Comparison of ENCODE assay signal across 10 cellular contexts in the genomic region with DNA sequence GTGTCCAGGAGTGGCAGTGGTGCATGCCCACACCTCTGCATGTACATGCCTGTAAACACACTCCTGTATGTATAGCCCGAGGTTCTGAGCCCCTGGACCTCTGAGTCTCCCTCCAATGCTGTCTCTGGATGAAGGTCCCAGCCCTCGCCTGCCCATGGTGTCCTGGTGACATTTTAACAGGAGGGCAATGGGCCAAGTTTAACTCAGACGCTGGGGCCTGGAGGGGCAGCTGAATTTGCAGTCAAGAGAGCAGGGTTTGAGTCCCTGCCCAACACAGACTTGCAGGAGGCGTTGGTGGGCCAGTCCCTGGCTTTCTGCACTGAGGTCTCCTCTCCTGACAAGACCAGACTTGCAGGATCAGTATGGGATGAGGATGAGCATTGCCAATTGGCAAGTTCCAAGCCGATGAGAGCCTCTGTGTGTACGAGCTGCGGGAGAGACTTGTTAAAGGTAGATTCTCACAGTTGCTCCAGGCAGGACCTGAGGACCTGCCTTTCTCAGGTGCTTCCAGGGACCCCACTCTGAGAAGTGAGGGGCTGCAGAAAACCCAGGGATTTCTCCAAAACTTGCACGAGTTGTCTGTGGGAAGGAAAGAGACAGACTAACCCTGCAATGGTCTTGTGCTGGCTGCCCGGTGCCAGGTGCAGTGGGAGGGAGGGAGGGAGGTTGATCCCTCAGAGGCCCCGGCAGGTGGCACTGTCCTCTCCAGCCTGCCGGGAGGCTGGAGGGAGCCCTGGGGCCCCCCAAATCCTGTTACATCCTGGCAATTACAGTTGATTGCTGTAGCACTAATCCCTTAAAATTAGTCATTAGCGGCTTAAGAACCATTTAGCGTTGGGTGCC.
DNase-seq lines count a peak whose midpoint lies in the region; ATAC-seq and TF ChIP-seq lines count a peak whose summit lies in the region.
"Had no signal": no experiment of that assay in that cellular context is flagged by ENCODE, and none has a peak within 500 bp of the region (broad histone marks: within the 10 kb centered on the region; RNA-seq: fewer than 3 reads in every experiment).

No MANE protein-coding gene starts in this region.

- H3K36me3 Mint-ChIP-seq in MCF 10A (ENCODE audit: insufficient read depth, unreplicated experiment) (no peaks in the 10 kb centered on the region), nephron (ENCODE audit: low read depth) (no peaks in the 10 kb centered on the region)
- H3K36me3 Mint-ChIP-seq: activated naive CD4-positive, alpha-beta T cell treated with anti-CD3 and anti-CD28 coated beads, Interleukin-2, amount 50 U/mL, for 24 hours had no signal

- TF ChIP-seq POLR2A in vagina (IDR thresholded peaks at IDR 0.05): no peak

- no peak overlapping the region for H3K27ac ChIP-seq in vagina

- H3K36me3 ChIP-seq in vagina: peaks cover 0 to 9% of the 10 kb centered on the region in 2 donors

- no peak for ATAC-seq in HG03139 (IDR thresholded peaks at IDR 0.05; ENCODE audit: unreplicated experiment)

- H3K27ac Mint-ChIP-seq in MCF 10A (ENCODE audit: low read depth, unreplicated experiment) (no peak overlapping the region), nephron (peak overlapping the region; percentile 31 to 93 (median 88))
- H3K27ac Mint-ChIP-seq: activated naive CD4-positive, alpha-beta T cell treated with anti-CD3 and anti-CD28 coated beads, Interleukin-2, amount 50 U/mL, for 24 hours had no signal

- H3K9me3 Mint-ChIP-seq in MCF 10A (ENCODE audit: unreplicated experiment) (no peaks in the 10 kb centered on the region), nephron (no peaks in the 10 kb centered on the region)
- H3K9me3 Mint-ChIP-seq: activated naive CD4-positive, alpha-beta T cell treated with anti-CD3 and anti-CD28 coated beads, Interleukin-2, amount 50 U/mL, for 24 hours had no signal

- no peaks in the 10 kb centered on the region for H3K27me3 ChIP-seq in vagina

- POLR2A ChIA-PET in MCF 10A (lab: Yijun Ruan, JAX): no interaction called here

- no peak overlapping the region for H3K4me3 ChIP-seq in vagina

- H3K9me3 ChIP-seq in vagina: no peaks in the 10 kb centered on the region

- H3K27me3 Mint-ChIP-seq in MCF 10A (ENCODE audit: insufficient read depth, unreplicated experiment) (no peaks in the 10 kb centered on the region), nephron (ENCODE audit: low read depth) (peaks cover 11% of the 10 kb centered on the region)
- H3K27me3 Mint-ChIP-seq: activated naive CD4-positive, alpha-beta T cell treated with anti-CD3 and anti-CD28 coated beads, Interleukin-2, amount 50 U/mL, for 24 hours had no signal

- intact Hi-C loops in MCF 10A (cut with micrococcal nuclease) (loop anchor here (2.0 kb wide), 1 partner anchor 397 kb away; no protein-coding TSS in a partner anchor), vagina (cut with DNase I) (no loop called here)

- no peaks in the 10 kb centered on the region for H3K4me1 Mint-ChIP-seq in MCF 10A (ENCODE audit: insufficient read depth, unreplicated experiment)
- peaks cover 35% of the 10 kb centered on the region for H3K4me1 Mint-ChIP-seq in nephron
- H3K4me1 Mint-ChIP-seq: activated naive CD4-positive, alpha-beta T cell treated with anti-CD3 and anti-CD28 coated beads, Interleukin-2, amount 50 U/mL, for 24 hours had no signal

- H3K4me1 ChIP-seq in vagina: peaks cover 29% of the 10 kb centered on the region

- BruUV-seq in MCF 10A (replicated peaks; lab: Mats Ljungman, UMichigan): no TSS peak

- DNase-seq in DMS79 (lab: John Stamatoyannopoulos, UW) (peak; percentile 73), LHCN-M2 (ENCODE audit: low read depth) (peak; percentile 17), MCF 10A (ENCODE audit: unreplicated experiment) (peak; percentile 24), vagina (ENCODE audit: extremely low spot score in 2 of 2) (no peak), NCI-H2081 (lab: John Stamatoyannopoulos, UW) (no peak)
- no peak for DNase-seq in activated naive CD4-positive, alpha-beta T cell treated with anti-CD3 and anti-CD28 coated beads, Interleukin-2, amount 50 U/mL, for 16 hours
- DNase-seq: NCI-H1417 treated with DMSO at 0.1 percent for 48 hours had no signal

- H3K4me3 Mint-ChIP-seq in MCF 10A (ENCODE audit: unreplicated experiment) (no peak overlapping the region), nephron (peak overlapping the region in 2 of 3 experiments; percentile 32 to 41)
- H3K4me3 Mint-ChIP-seq: activated naive CD4-positive, alpha-beta T cell treated with anti-CD3 and anti-CD28 coated beads, Interleukin-2, amount 50 U/mL, for 24 hours had no signal

- CTCF ChIA-PET in MCF 10A (lab: Yijun Ruan, JAX): interaction anchor here (0.6 kb wide), 1 partner anchor 451 kb away, joined by 3 read pairs; no protein-coding TSS in a partner anchor

- TF ChIP-seq CTCF in MCF 10A (IDR thresholded peaks at IDR 0.05; ENCODE audit: unreplicated experiment): peak; percentile 30
- peak; percentile 32 to 49 (median 34) for TF ChIP-seq CTCF in nephron (IDR thresholded peaks at IDR 0.05; ENCODE audit: unreplicated experiment in 3 of 3)
- no peak for TF ChIP-seq CTCF in vagina (IDR thresholded peaks at IDR 0.05)

Comparison
In these comparisons a context has a peak if more than half of its experiments do, and no peak if none do; other contexts are left out.
1. DNase-seq: peak in DMS79 (single experiment), LHCN-M2 (single experiment) and MCF 10A (single experiment); none in vagina (0 of 2), NCI-H2081 (0 of 2) and activated naive CD4-positive, alpha-beta T cell treated with anti-CD3 and anti-CD28 coated beads, Interleukin-2, amount 50 U/mL, for 16 hours (single experiment).
2. CTCF ChIP-seq: peak in MCF 10A (single experiment) and nephron (3 of 3); none in vagina (0 of 3).